ENCODE assay signal across 33 cellular contexts in genomic region chr7:150835702-150836280, GRCh38. TPM values are rescaled to one million over a fixed set of nuclear protein-coding genes. Genes with fewer than 3 reads are reported as not detected.
"Had no signal": no experiment of that assay in that cellular context is flagged by ENCODE, and none has a peak within 500 bp of the region (broad histone marks: within the 10 kb centered on the region; RNA-seq: fewer than 3 reads in every experiment).

No MANE protein-coding gene starts in this region.

- H3K4me3 ChIP-seq: adrenal gland, body of pancreas, breast epithelium had no signal

- H3K36me3 ChIP-seq: adrenal gland, brain microvascular endothelial cell, breast epithelium had no signal

- DNase-seq: activated B cell treated with CpG ODN at 0.5 μM for 24 hours; activated CD4-positive, alpha-beta memory T cell treated with anti-CD3 and anti-CD28 coated beads for 36 hours; activated CD4-positive, alpha-beta T cell treated with anti-CD3 and anti-CD28 coated beads for 4 hours; activated CD4-positive, alpha-beta T cell treated with anti-CD3 and anti-CD28 coated beads, Interleukin-2, amount 10 ng/mL, durations not matched to agents 24 days and 14 days; activated CD4-positive, alpha-beta T cell treated with anti-CD3 and anti-CD28 coated beads, Interleukin-2, amount 50 U/mL, for 1 hour; activated CD4-positive, alpha-beta T cell treated with anti-CD3 and anti-CD28 coated beads, Interleukin-2, amount 50 U/mL, for 4 hours; activated CD4-positive, CD25-positive, alpha-beta regulatory T cell treated with anti-CD3 and anti-CD28 coated beads, Interleukin-2, amount 50 U/mL, for 72 hours; activated CD8-positive, alpha-beta memory T cell treated with anti-CD3 and anti-CD28 coated beads, Interleukin-2, amount 50 U/mL, for 4 hours; activated CD8-positive, alpha-beta T cell treated with anti-CD3 and anti-CD28 coated beads for 36 hours; activated effector memory CD4-positive, alpha-beta T cell treated with anti-CD3 and anti-CD28 coated beads, Interleukin-2, amount 50 U/mL, for 16 hours; activated gamma-delta T cell treated with Interleukin-2 at 50 U/mL for 16 hours; activated naive CD4-positive, alpha-beta T cell; activated naive CD4-positive, alpha-beta T cell treated with anti-CD3 and anti-CD28 coated beads, Interleukin-2, amount 10 ng/mL, durations not matched to agents 7 days and 5 days; activated naive CD8-positive, alpha-beta T cell treated with anti-CD3 and anti-CD28 coated beads for 36 hours; activated T-cell treated with anti-CD3 and anti-CD28 coated beads for 4 hours; activated T-cell treated with anti-CD3 and anti-CD28 coated beads, Interleukin-2, amount 50 U/mL, for 1 hour; activated T-cell treated with anti-CD3 and anti-CD28 coated beads, Interleukin-2, amount 50 U/mL, for 4 hours; activated T-cell treated with anti-CD3 and anti-CD28 coated beads, Interleukin-2, amount 50 U/mL, for 72 hours; amniotic stem cell; body of pancreas; brain microvascular endothelial cell; central memory CD4-positive, alpha-beta T cell; T-helper 1 cell; T-helper 2 cell; T-helper 9 cell had no signal

- H3K27me3 ChIP-seq: adrenal gland, body of pancreas, brain microvascular endothelial cell had no signal

- H3K27ac ChIP-seq: adrenal gland, body of pancreas, brain microvascular endothelial cell, breast epithelium, VCaP had no signal

- ATAC-seq: activated CD8-positive, alpha-beta T cell treated with anti-CD3 and anti-CD28 coated beads for 36 hours; activated naive CD4-positive, alpha-beta T cell treated with anti-CD3 and anti-CD28 coated beads, Interleukin-2, amount 50 U/mL, for 72 hours; activated T-cell treated with anti-CD3 and anti-CD28 coated beads, Interleukin-2, amount 50 U/mL, for 4 hours; activated T-cell treated with anti-CD3 and anti-CD28 coated beads, Interleukin-2, amount 50 U/mL, for 72 hours; activated T-helper 17 cell treated with anti-CD3 and anti-CD28 coated beads, Interleukin-2, amount 50 U/mL, for 72 hours; body of pancreas had no signal

- H3K9me3 ChIP-seq: adrenal gland, body of pancreas, breast epithelium had no signal

- H3K4me1 ChIP-seq: body of pancreas, breast epithelium had no signal

RNA-seq across cellular contexts. Expression of gene AOC1, which starts 16.5 kb away (rescaled TPM):
- total RNA-seq: activated B cell treated with CpG ODN at 0.5 μM for 24 hours; activated CD4-positive, alpha-beta memory T cell treated with anti-CD3 and anti-CD28 coated beads for 36 hours; activated CD4-positive, alpha-beta T cell treated with anti-CD3 and anti-CD28 coated beads, Interleukin-2, amount 10 ng/mL, durations not matched to agents 24 days and 14 days; activated CD8-positive, alpha-beta memory T cell treated with anti-CD3 and anti-CD28 coated beads for 36 hours; activated CD8-positive, alpha-beta T cell treated with anti-CD3 and anti-CD28 coated beads for 36 hours; activated naive CD4-positive, alpha-beta T cell treated with anti-CD3 and anti-CD28 coated beads, Interleukin-2, amount 50 U/mL, for 72 hours; activated naive CD8-positive, alpha-beta T cell treated with anti-CD3 and anti-CD28 coated beads for 36 hours; activated T-cell treated with anti-CD3 and anti-CD28 coated beads, Interleukin-2, amount 50 U/mL, for 72 hours; activated T-helper 1 cell treated with anti-CD3 and anti-CD28 coated beads, Interleukin-12 subunit alpha, Interleukin-12 subunit beta, Interleukin-2, Interleukin-4 antibody, amounts not matched to agents 30 ng/mL and 10 ng/mL and 1 ng/mL, durations not matched to agents 14 hours and 24 hours and 36 hours; activated T-helper 17 cell treated with anti-CD3 and anti-CD28 coated beads, Interleukin-2, amount 50 U/mL, for 72 hours; astrocyte had no signal

RNA-seq across cellular contexts. Expression of gene TMEM176A, which starts 35.2 kb away (rescaled TPM):
- total RNA-seq: activated B cell treated with CpG ODN at 0.5 μM for 24 hours; activated CD4-positive, alpha-beta memory T cell treated with anti-CD3 and anti-CD28 coated beads for 36 hours; activated CD4-positive, alpha-beta T cell treated with anti-CD3 and anti-CD28 coated beads, Interleukin-2, amount 10 ng/mL, durations not matched to agents 24 days and 14 days; activated CD8-positive, alpha-beta memory T cell treated with anti-CD3 and anti-CD28 coated beads for 36 hours; activated CD8-positive, alpha-beta T cell treated with anti-CD3 and anti-CD28 coated beads for 36 hours; activated naive CD4-positive, alpha-beta T cell treated with anti-CD3 and anti-CD28 coated beads, Interleukin-2, amount 50 U/mL, for 72 hours; activated naive CD8-positive, alpha-beta T cell treated with anti-CD3 and anti-CD28 coated beads for 36 hours; activated T-helper 1 cell treated with anti-CD3 and anti-CD28 coated beads, Interleukin-12 subunit alpha, Interleukin-12 subunit beta, Interleukin-2, Interleukin-4 antibody, amounts not matched to agents 30 ng/mL and 10 ng/mL and 1 ng/mL, durations not matched to agents 14 hours and 24 hours and 36 hours; astrocyte had no signal

RNA-seq across cellular contexts. Expression of gene TMEM176B, which starts 35.6 kb away (rescaled TPM):
- total RNA-seq: activated CD4-positive, alpha-beta memory T cell treated with anti-CD3 and anti-CD28 coated beads for 36 hours; activated CD4-positive, alpha-beta T cell treated with anti-CD3 and anti-CD28 coated beads, Interleukin-2, amount 10 ng/mL, durations not matched to agents 24 days and 14 days; activated CD8-positive, alpha-beta memory T cell treated with anti-CD3 and anti-CD28 coated beads for 36 hours; activated CD8-positive, alpha-beta T cell treated with anti-CD3 and anti-CD28 coated beads for 36 hours; activated naive CD4-positive, alpha-beta T cell treated with anti-CD3 and anti-CD28 coated beads, Interleukin-2, amount 50 U/mL, for 72 hours; activated naive CD8-positive, alpha-beta T cell treated with anti-CD3 and anti-CD28 coated beads for 36 hours; activated T-cell treated with anti-CD3 and anti-CD28 coated beads, Interleukin-2, amount 50 U/mL, for 72 hours; activated T-helper 1 cell treated with anti-CD3 and anti-CD28 coated beads, Interleukin-12 subunit alpha, Interleukin-12 subunit beta, Interleukin-2, Interleukin-4 antibody, amounts not matched to agents 30 ng/mL and 10 ng/mL and 1 ng/mL, durations not matched to agents 14 hours and 24 hours and 36 hours; activated T-helper 17 cell treated with anti-CD3 and anti-CD28 coated beads, Interleukin-2, amount 50 U/mL, for 72 hours had no signal
